In the genomic region with DNA sequence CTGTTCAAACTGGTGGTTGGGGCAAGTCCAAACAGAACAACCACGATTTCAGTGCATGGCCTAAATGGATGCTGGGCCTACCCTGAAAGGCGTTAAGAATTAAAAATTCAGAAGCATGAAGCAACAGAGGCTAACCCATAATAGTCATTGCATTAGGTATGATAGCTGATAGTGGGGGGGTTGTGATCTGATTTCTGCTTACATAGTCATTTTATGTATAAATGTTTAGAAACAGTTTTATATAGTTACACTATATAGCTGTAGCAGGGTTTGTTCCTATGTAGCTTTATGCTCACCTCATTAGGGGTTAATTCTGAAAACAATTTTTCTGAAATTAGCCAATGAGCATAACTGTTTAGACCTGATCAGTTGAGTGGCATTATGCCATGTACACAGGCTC, we compare ENCODE assay signal across 27 cellular contexts.
"Had no signal": no experiment of that assay in that cellular context is flagged by ENCODE, and none has a peak within 500 bp of the region (broad histone marks: within the 10 kb centered on the region; RNA-seq: fewer than 3 reads in every experiment).

No MANE protein-coding gene starts in this region.

- ATAC-seq: effector memory CD8-positive, alpha-beta T cell; esophagus mucosa; gastroesophageal sphincter; heart left ventricle; left cardiac atrium; left lung; left ventricle myocardium superior; lower lobe of right lung; mucosa of descending colon had no signal

- FAIRE-seq: endometrium had no signal

- DNase-seq: colonic mucosa; cortex of kidney; effector CD8-positive, alpha-beta T cell; effector memory CD8-positive, alpha-beta T cell; endodermal cell; erythroblast; esophagus squamous epithelium; foreskin fibroblast; foreskin melanocyte; heart left ventricle; hypothalamus; immature natural killer cell; islet precursor cell; left cardiac atrium; left lung; left ventricle myocardium superior; lower lobe of right lung; mesenchymal stem cell; mucosa of descending colon; naive B cell had no signal

- H3K4me3 ChIP-seq: colonic mucosa, esophagus squamous epithelium, gastroesophageal sphincter, heart left ventricle, hepatocyte, left lung, lower lobe of right lung, mucosa of descending colon had no signal

- H3K27ac ChIP-seq: colonic mucosa, epithelial cell of prostate, esophagus squamous epithelium, gastroesophageal sphincter, heart left ventricle, hepatocyte, left lung, lower lobe of right lung had no signal

- H3K27me3 ChIP-seq: colonic mucosa, esophagus squamous epithelium, gastroesophageal sphincter, heart left ventricle, hepatocyte, left lung had no signal

- H2AFZ ChIP-seq: hepatocyte had no signal

- H3K4me3 Mint-ChIP-seq: dendritic cell treated with granulocyte-macrophage colony-stimulating factor and Interleukin-4, amounts not matched to agents 40 ng/mL and 50 ng/mL, for 4 days; effector memory CD8-positive, alpha-beta T cell; endodermal cell; immature natural killer cell; mesothelial cell of epicardium; naive B cell had no signal

- H3K4me2 ChIP-seq: hepatocyte had no signal

- H3K27ac Mint-ChIP-seq: dendritic cell treated with granulocyte-macrophage colony-stimulating factor and Interleukin-4, amounts not matched to agents 40 ng/mL and 50 ng/mL, for 4 days; effector memory CD8-positive, alpha-beta T cell; endodermal cell; immature natural killer cell; mesothelial cell of epicardium; naive B cell had no signal

- H3K4me1 Mint-ChIP-seq: endodermal cell had no signal

- H3K4me1 ChIP-seq: colonic mucosa, esophagus squamous epithelium, gastroesophageal sphincter, heart left ventricle, left lung, lower lobe of right lung had no signal

- H3K9me3 Mint-ChIP-seq: effector memory CD8-positive, alpha-beta T cell had no signal

- H3K9me3 ChIP-seq: colonic mucosa, gastroesophageal sphincter, heart left ventricle, lower lobe of right lung, mucosa of descending colon had no signal
